30 cellular contexts compared by ENCODE assay signal in the genomic region with DNA sequence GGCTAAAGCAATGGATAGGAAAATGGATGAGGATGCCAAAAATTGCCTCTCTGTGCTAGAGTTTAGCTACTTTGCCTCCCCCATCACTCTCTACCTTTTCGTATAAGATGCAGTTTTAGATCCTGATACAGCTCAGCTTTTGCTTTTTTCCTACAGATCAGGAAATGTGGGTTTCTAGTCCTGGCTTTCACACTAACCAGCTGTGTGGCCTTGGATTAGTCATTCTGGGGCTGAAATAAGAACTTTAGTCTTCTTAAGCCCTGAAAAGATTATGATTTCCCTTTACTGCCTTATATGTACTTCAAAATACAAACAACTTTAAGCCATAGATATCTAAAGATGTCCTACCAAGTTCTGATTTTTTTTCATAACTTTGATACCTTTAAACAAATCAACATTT.
"Had no signal": no experiment of that assay in that cellular context is flagged by ENCODE, and none has a peak within 500 bp of the region (broad histone marks: within the 10 kb centered on the region; RNA-seq: fewer than 3 reads in every experiment).

No MANE protein-coding gene starts in this region.

- H3K27ac ChIP-seq: adrenal gland, body of pancreas, brain microvascular endothelial cell, breast epithelium had no signal

- DNase-seq: activated B cell treated with CpG ODN at 0.5 μM for 24 hours; activated CD4-positive, alpha-beta memory T cell treated with anti-CD3 and anti-CD28 coated beads for 36 hours; activated CD4-positive, alpha-beta T cell treated with anti-CD3 and anti-CD28 coated beads for 4 hours; activated CD4-positive, alpha-beta T cell treated with anti-CD3 and anti-CD28 coated beads, Interleukin-2, amount 10 ng/mL, durations not matched to agents 24 days and 14 days; activated CD4-positive, alpha-beta T cell treated with anti-CD3 and anti-CD28 coated beads, Interleukin-2, amount 50 U/mL, for 1 hour; activated CD4-positive, alpha-beta T cell treated with anti-CD3 and anti-CD28 coated beads, Interleukin-2, amount 50 U/mL, for 4 hours; activated CD4-positive, CD25-positive, alpha-beta regulatory T cell treated with anti-CD3 and anti-CD28 coated beads, Interleukin-2, amount 50 U/mL, for 72 hours; activated CD8-positive, alpha-beta memory T cell treated with anti-CD3 and anti-CD28 coated beads, Interleukin-2, amount 50 U/mL, for 4 hours; activated CD8-positive, alpha-beta T cell treated with anti-CD3 and anti-CD28 coated beads for 36 hours; activated gamma-delta T cell; activated naive CD4-positive, alpha-beta T cell treated with anti-CD3 and anti-CD28 coated beads for 36 hours; activated naive CD4-positive, alpha-beta T cell treated with anti-CD3 and anti-CD28 coated beads, Interleukin-2, amount 50 U/mL, for 16 hours; activated naive CD8-positive, alpha-beta T cell treated with anti-CD3 and anti-CD28 coated beads for 36 hours; activated T-cell treated with anti-CD3 and anti-CD28 coated beads for 4 hours; activated T-cell treated with anti-CD3 and anti-CD28 coated beads, Interleukin-2, amount 50 U/mL, for 1 hour; activated T-cell treated with anti-CD3 and anti-CD28 coated beads, Interleukin-2, amount 50 U/mL, for 4 hours; activated T-cell treated with anti-CD3 and anti-CD28 coated beads, Interleukin-2, amount 50 U/mL, for 72 hours; adrenal gland; amniotic stem cell; aorta; body of pancreas; brain microvascular endothelial cell; central memory CD4-positive, alpha-beta T cell; T-helper 1 cell; T-helper 2 cell; T-helper 9 cell had no signal

- H3K4me1 ChIP-seq: body of pancreas, breast epithelium had no signal

- FAIRE-seq: astrocyte had no signal

- ATAC-seq: activated CD8-positive, alpha-beta T cell treated with anti-CD3 and anti-CD28 coated beads for 36 hours; activated naive CD4-positive, alpha-beta T cell treated with anti-CD3 and anti-CD28 coated beads, Interleukin-2, amount 50 U/mL, for 72 hours; activated T-cell treated with anti-CD3 and anti-CD28 coated beads, Interleukin-2, amount 50 U/mL, for 4 hours; activated T-cell treated with anti-CD3 and anti-CD28 coated beads, Interleukin-2, amount 50 U/mL, for 72 hours; activated T-helper 17 cell treated with anti-CD3 and anti-CD28 coated beads, Interleukin-2, amount 50 U/mL, for 72 hours; body of pancreas had no signal

- H3K9me3 ChIP-seq: adrenal gland, body of pancreas, breast epithelium had no signal

- H3K4me3 ChIP-seq: adrenal gland, body of pancreas, breast epithelium had no signal

- H3K27me3 ChIP-seq: adrenal gland, body of pancreas, brain microvascular endothelial cell, breast epithelium had no signal

- H3K36me3 ChIP-seq: adrenal gland, brain microvascular endothelial cell, breast epithelium had no signal
